In genomic region chr21:43789276-43790052, GRCh38 we compare ENCODE assay signal across 8 cellular contexts. TPM values are rescaled to one million over a fixed set of nuclear protein-coding genes. Genes with fewer than 3 reads are reported as not detected.
A peak's percentile ranks its signal among the peaks of the same experiment; 100 is the strongest.
DNase-seq lines count a peak whose midpoint lies in the region; ATAC-seq and TF ChIP-seq lines count a peak whose summit lies in the region.

TSS of gene RRP1 (plus strand) at chr21:43789577. CDS start at chr21:43789630, 53 bp downstream.

- TF ChIP-seq POLR2A in uterus (IDR thresholded peaks at IDR 0.05) = peak; percentile 71 to 78

- H3K27ac ChIP-seq in right atrium auricular region (peak within 1 kb of the TSS; percentile 90 to 96), uterus (peak within 1 kb of the TSS; percentile 80 to 89)

- peak within 1 kb of the TSS; percentile 73 to 88 for H3K4me3 ChIP-seq in right atrium auricular region
- peak within 1 kb of the TSS; percentile 58 to 61 for H3K4me3 ChIP-seq in uterus

- intact Hi-C loops in uterus (cut with DNase I; ENCODE audit: low total_unique reads) = no loop called here

- H3K36me3 ChIP-seq in right atrium auricular region (peaks cover 33% of the 10 kb centered on the region), uterus (no peaks in the 10 kb centered on the region)

- peaks cover 0 to 15% of the 10 kb centered on the region in 2 donors for H3K4me1 ChIP-seq in right atrium auricular region
- peaks cover 6 to 7% of the 10 kb centered on the region in 2 donors for H3K4me1 ChIP-seq in uterus

- no peaks in the 10 kb centered on the region for H3K27me3 ChIP-seq in right atrium auricular region
- no peaks in the 10 kb centered on the region for H3K27me3 ChIP-seq in uterus

- TF ChIP-seq CTCF in right atrium auricular region (IDR thresholded peaks at IDR 0.05) = peak; percentile 100
- TF ChIP-seq CTCF in uterus (IDR thresholded peaks at IDR 0.05) = peak; percentile 82 to 100 (median 100)

- peak; percentile 43 for ATAC-seq in GM18499 (IDR thresholded peaks at IDR 0.05; ENCODE audit: insufficient read depth, unreplicated experiment)
- ATAC-seq in HG02943 (IDR thresholded peaks at IDR 0.05; ENCODE audit: low read depth, unreplicated experiment) = peak; percentile 67

- DNase-seq in NCI-H187 treated with DMSO at 0.1 percent for 48 hours (lab: John Stamatoyannopoulos, UW) = peak; percentile 20
- DNase-seq in T-helper 2 cell = peak; percentile 88 to 96 (median 90)
- DNase-seq in anterior cingulate cortex (lab: John Stamatoyannopoulos, UW) = peak; percentile 28 to 95 (median 86)
- peak; percentile 88 for DNase-seq in right atrium auricular region (ENCODE audit: low spot score)
- peak; percentile 93 for DNase-seq in putamen (ENCODE audit: low spot score)
- DNase-seq in uterus = peak; percentile 82 to 94

- H3K9me3 ChIP-seq in right atrium auricular region = no peaks in the 10 kb centered on the region
- H3K9me3 ChIP-seq in uterus = no peaks in the 10 kb centered on the region

RNA-seq across cellular contexts. Expression of gene RRP1, which starts in this region (rescaled TPM):
- total RNA-seq in right atrium auricular region (1 to 10 TPM; 5.7 to 10.0 TPM), uterus (10 to 100 TPM; 11.0 to 31.5 (median 19.5) TPM)

Comparison
In these comparisons a context has a peak if more than half of its experiments do, and no peak if none do; other contexts are left out.
1. Peak in every context shown above with its lines: DNase-seq, ATAC-seq, H3K4me3 ChIP-seq and H3K27ac ChIP-seq.
2. DNase-seq: peak in every context shown above with its lines; median percentile 93 in putamen; 90 in T-helper 2 cell; 88 in right atrium auricular region; 88 in uterus; 86 in anterior cingulate cortex; 20 in NCI-H187 treated with DMSO at 0.1 percent for 48 hours.